In genomic region chr3:149886957-149887356, GRCh38 we compare ENCODE assay signal across 19 cellular contexts.
DNase-seq lines count a peak whose midpoint lies in the region; TF ChIP-seq lines count a peak whose summit lies in the region.
"Had no signal": no experiment of that assay in that cellular context is flagged by ENCODE, and none has a peak within 500 bp of the region (broad histone marks: within the 10 kb centered on the region; RNA-seq: fewer than 3 reads in every experiment).

No MANE protein-coding gene starts in this region.

- BruUV-seq in Calu3 (replicated peaks; lab: Mats Ljungman, UMichigan) = no TSS peak

- H3K27me3 ChIP-seq in H9 (ENCODE audit: insufficient read depth, low read length) (no peaks in the 10 kb centered on the region), brain microvascular endothelial cell (replicated peaks) (no peaks in the 10 kb centered on the region)
- H3K27me3 ChIP-seq: MG63, SJCRH30 had no signal

- peaks cover 5% of the 10 kb centered on the region for H3K9me3 Mint-ChIP-seq in Calu3 (ENCODE audit: low read depth, unreplicated experiment)
- no peaks in the 10 kb centered on the region; a peak in 1 of 5 replicates for H3K9me3 Mint-ChIP-seq in H9
- H3K9me3 Mint-ChIP-seq in nephron progenitor cell = peaks cover 10% of the 10 kb centered on the region

- DNase-seq in Calu3 (peak; percentile 7), H9 (peak; percentile 31), brain microvascular endothelial cell (no peak), nephron progenitor cell (no peak), OCI-M2 (lab: John Stamatoyannopoulos, UW; ENCODE audit: unreplicated experiment) (no peak), GF-D8 (lab: John Stamatoyannopoulos, UW) (no peak), NCI-H1092 treated with DMSO at 0.1 percent for 48 hours (lab: John Stamatoyannopoulos, UW) (no peak)
- DNase-seq: CD8-positive, alpha-beta memory T cell; DMS 273 treated with DMSO at 0.1 percent for 48 hours; MG63; NCI-H1105; NCI-H187; NCI-H446; NCI-H774; SJCRH30 had no signal

- H3K36me3 Mint-ChIP-seq in Calu3 (ENCODE audit: insufficient read depth, unreplicated experiment) = peaks cover 5% of the 10 kb centered on the region
- H3K36me3 Mint-ChIP-seq in H9 (ENCODE audit: insufficient read depth in 1 of 3, low read depth in 3 of 3) = peaks cover 5 to 8% (median 8%) of the 10 kb centered on the region in 3 experiments; a peak in 4 of 7 replicates
- H3K36me3 Mint-ChIP-seq in nephron progenitor cell (ENCODE audit: low read depth) = peaks cover 46% of the 10 kb centered on the region

- H3K4ac ChIP-seq in H9 (ENCODE audit: low read depth, low read length) = no peak overlapping the region

- no peak overlapping the region for H2BK20ac ChIP-seq in H9 (ENCODE audit: low read depth, low read length, poor library complexity, severe bottlenecking)

- no peak overlapping the region for H3K23ac ChIP-seq in H9 (ENCODE audit: insufficient read length, low read depth, low read length)

- H3K27ac ChIP-seq in H9 (ENCODE audit: insufficient read length, low read depth, low read length) (no peak overlapping the region), brain microvascular endothelial cell (no peak overlapping the region)
- H3K27ac ChIP-seq: HL-60, KMS-11, RWPE1, SJCRH30 had no signal

- H3K79me2 ChIP-seq in H9 (ENCODE audit: insufficient read depth, low read length) = no peaks in the 10 kb centered on the region

- H3K4me1 ChIP-seq in H9 (ENCODE audit: insufficient read depth, low read length) = no peaks in the 10 kb centered on the region
- H3K4me1 ChIP-seq: SJCRH30 had no signal

- intact Hi-C loops in Calu3 (cut with micrococcal nuclease; ENCODE audit: unreplicated experiment) = loop anchor here (1.0 kb wide), 1 partner anchor 28 kb away; no protein-coding TSS in a partner anchor

- no peak overlapping the region for H3K4me2 ChIP-seq in H9 (ENCODE audit: insufficient read depth, insufficient read length, low read length)
- H3K4me2 ChIP-seq: KMS-11 had no signal

- no peak overlapping the region for H3T11ph ChIP-seq in H9 (ENCODE audit: low read length)

- H3K4me3 Mint-ChIP-seq in Calu3 (ENCODE audit: low read depth, unreplicated experiment) (no peak overlapping the region), H9 (no peak overlapping the region), nephron progenitor cell (no peak overlapping the region)
- H3K4me3 Mint-ChIP-seq: CD8-positive, alpha-beta memory T cell had no signal

- no peaks in the 10 kb centered on the region for H3K36me3 ChIP-seq in brain microvascular endothelial cell (replicated peaks)
- H3K36me3 ChIP-seq: MG63, SJCRH30 had no signal

- no peak overlapping the region for H4K8ac ChIP-seq in H9 (replicated peaks; ENCODE audit: insufficient read length, low read depth, low read length)

- no peak overlapping the region for H4K91ac ChIP-seq in H9 (ENCODE audit: insufficient read length, low read depth, low read length)

- no peak overlapping the region for H2BK120ac ChIP-seq in H9 (ENCODE audit: low read depth, low read length, poor library complexity, severe bottlenecking)

- no peak overlapping the region for H2BK15ac ChIP-seq in H9 (ENCODE audit: low read depth, low read length)

- H3K27me3 Mint-ChIP-seq in Calu3 (ENCODE audit: unreplicated experiment) (no peaks in the 10 kb centered on the region), H9 (ENCODE audit: low read depth) (no peaks in the 10 kb centered on the region), nephron progenitor cell (ENCODE audit: low read depth, poor library complexity) (no peaks in the 10 kb centered on the region)
- H3K27me3 Mint-ChIP-seq: CD8-positive, alpha-beta memory T cell had no signal

- H3K14ac ChIP-seq in H9 (ENCODE audit: insufficient read depth, low read length) = no peak overlapping the region

- TF ChIP-seq CTCF in Calu3 (IDR thresholded peaks at IDR 0.05; ENCODE audit: unreplicated experiment) (no peak), H9 (conservative IDR thresholded peaks at IDR 0.05) (peak; percentile 36; the same call in 2 of the 3 replicates), brain microvascular endothelial cell (IDR thresholded peaks at IDR 0.05; ENCODE audit: low read depth, low read length, missing control alignments) (peak; percentile 10), nephron progenitor cell (IDR thresholded peaks at IDR 0.05) (no peak)

- CTCF ChIA-PET in Calu3 (lab: Charles Lee) = no interaction called here

- no peak overlapping the region for H2BK5ac ChIP-seq in H9 (ENCODE audit: insufficient read length, low read length)

- in situ Hi-C loops in brain microvascular endothelial cell (cut with HindIII; ENCODE audit: low pct_ligation_motif_present, low sequenced_read_pairs) = no loop called here

- no peak overlapping the region for H3K56ac ChIP-seq in H9 (ENCODE audit: insufficient read length, low read depth, low read length)

- no peak overlapping the region for H3K4me3 ChIP-seq in brain microvascular endothelial cell (ENCODE audit: low read depth, low read length)
- H3K4me3 ChIP-seq: GM12878, MG63, SJCRH30 had no signal

- H2AK5ac ChIP-seq in H9 (ENCODE audit: insufficient read length, low read length) = no peak overlapping the region

- no peak overlapping the region for H2BK12ac ChIP-seq in H9 (ENCODE audit: insufficient read length, low read depth, low read length)

- no peak overlapping the region for H4K5ac ChIP-seq in H9 (ENCODE audit: insufficient read length, low read depth, low read length)

- H3K79me1 ChIP-seq in H9 (ENCODE audit: insufficient read depth, low read depth, low read length, poor library complexity, severe bottlenecking) = no peaks in the 10 kb centered on the region

- H2AFZ ChIP-seq in H9 (ENCODE audit: low read length) = no peak overlapping the region

- no peak overlapping the region for H3K18ac ChIP-seq in H9 (ENCODE audit: insufficient read length, low read depth, low read length)

- H4K20me1 ChIP-seq in H9 (ENCODE audit: control insufficient read depth, insufficient read depth, insufficient read length) = no peaks in the 10 kb centered on the region

- whole genome bisulfite sequencing in H9 (ENCODE audit: extremely low coverage, insufficient read length, low lambda C conversion rate) = no CpG with 5 or more reads among the region's 9 CpGs

- H3K4me1 Mint-ChIP-seq in Calu3 (ENCODE audit: low read depth, unreplicated experiment) (peaks cover 22% of the 10 kb centered on the region), H9 (no peaks in the 10 kb centered on the region), nephron progenitor cell (no peaks in the 10 kb centered on the region)

- no peaks in the 10 kb centered on the region for H3K9me3 ChIP-seq in H9 (ENCODE audit: control insufficient read depth, low read depth, low read length)
- H3K9me3 ChIP-seq: SJCRH30 had no signal

- H3K9ac ChIP-seq in H9 (ENCODE audit: extremely low read depth, insufficient read length, low read length) = no peak overlapping the region
- H3K9ac ChIP-seq: KMS-11 had no signal

- H3K23me2 ChIP-seq in H9 (ENCODE audit: insufficient read length, low read depth, low read length, poor library complexity, severe bottlenecking) = no peaks in the 10 kb centered on the region

- H3K27ac Mint-ChIP-seq in Calu3 (ENCODE audit: unreplicated experiment) (no peak overlapping the region), H9 (no peak overlapping the region), nephron progenitor cell (peak overlapping the region; percentile 33)

Comparison
In these comparisons a context has a peak if more than half of its experiments do, and no peak if none do; other contexts are left out.
1. DNase-seq: peak in Calu3 (single experiment) and H9 (single experiment); none in brain microvascular endothelial cell (single experiment), nephron progenitor cell (single experiment), OCI-M2 (single experiment), GF-D8 (single experiment) and NCI-H1092 treated with DMSO at 0.1 percent for 48 hours (single experiment).
2. CTCF ChIP-seq: peak in H9 (single experiment) and brain microvascular endothelial cell (single experiment); none in Calu3 (single experiment) and nephron progenitor cell (single experiment).